Comparison of ENCODE assay signal across 8 cellular contexts in genomic region chr6:33201147-33201545, GRCh38. TPM values are rescaled to one million over a fixed set of nuclear protein-coding genes. Genes with fewer than 3 reads are reported as not detected.
DNase-seq lines count a peak whose midpoint lies in the region; ATAC-seq and TF ChIP-seq lines count a peak whose summit lies in the region.

No MANE protein-coding gene starts in this region.

- peaks cover 28% of the 10 kb centered on the region for H3K36me3 Mint-ChIP-seq in WTC11

- H3K27ac ChIP-seq in skin epidermis: peak overlapping the region; percentile 31 to 99 (median 97)

- POLR2A ChIA-PET in WTC11 (lab: Charles Lee): no interaction called here

- peak overlapping the region; percentile 99 for H3K27ac Mint-ChIP-seq in WTC11

- CTCF ChIA-PET in WTC11 (lab: Charles Lee): no interaction called here

- no peaks in the 10 kb centered on the region for H3K9me3 Mint-ChIP-seq in WTC11

- DNase-seq in WTC11 (ENCODE audit: low spot score): no peak
- DNase-seq in left cardiac atrium: peak; percentile 51
- no peak for DNase-seq in activated CD4-positive, CD25-positive, alpha-beta regulatory T cell treated with anti-CD3 and anti-CD28 coated beads, Interleukin-2, amount 50 U/mL, for 72 hours

- peaks cover 60% of the 10 kb centered on the region for H3K4me1 Mint-ChIP-seq in WTC11

- H3K4me3 ChIP-seq in skin epidermis: peak overlapping the region; percentile 62 to 95 (median 84)

- intact Hi-C loops in left cardiac atrium (cut with DNase I): no loop called here

- TF ChIP-seq CTCF in WTC11 (IDR thresholded peaks at IDR 0.05): no peak

- peak overlapping the region; percentile 97 for H3K4me3 Mint-ChIP-seq in WTC11

- peaks cover 10% of the 10 kb centered on the region for H3K27me3 Mint-ChIP-seq in WTC11 (ENCODE audit: low read depth)

- ATAC-seq in GM21717 (IDR thresholded peaks at IDR 0.05; ENCODE audit: unreplicated experiment): peak; percentile 2
- no peak for ATAC-seq in WTC11
- peak in 1 of 2 donors; percentile 1 for ATAC-seq in left cardiac atrium
- no peak for ATAC-seq in GM18861 (IDR thresholded peaks at IDR 0.05; ENCODE audit: unreplicated experiment)
- no peak for ATAC-seq in HG03280 (IDR thresholded peaks at IDR 0.05; ENCODE audit: unreplicated experiment)
- no peak for ATAC-seq in HG03457 (IDR thresholded peaks at IDR 0.05; ENCODE audit: unreplicated experiment)

TF ChIP-seq in WTC11, 78 proteins besides CTCF, POLR2A, EP300 and RAD21:
- TF ChIP-seq TCF7 (CRISPR knock-in tag; IDR thresholded peaks at IDR 0.05; ENCODE audit: low read depth): no peak
- no peak for TF ChIP-seq CREB1 (CRISPR knock-in tag; IDR thresholded peaks at IDR 0.05)
- 0 out of 2 replicates have a peak, but pooled peaks have one; percentile 30 for TF ChIP-seq ESRRA (CRISPR knock-in tag; IDR thresholded peaks at IDR 0.05; ENCODE audit: borderline replicate concordance)
- no peak for TF ChIP-seq TEAD4 (CRISPR knock-in tag; IDR thresholded peaks at IDR 0.05)
- TF ChIP-seq FOXJ3 (CRISPR knock-in tag; IDR thresholded peaks at IDR 0.05; ENCODE audit: borderline replicate concordance): no peak

RNA-seq across cellular contexts. Expression of gene SLC39A7, which starts 0.5 kb away (rescaled TPM):
- total RNA-seq in WTC11 (2021): 131 to 163 TPM (median 134 TPM) in 3 replicates
- total RNA-seq in left cardiac atrium: 100 to 1,000 TPM in 1 of 2 donors, 10 to 100 TPM in 1; 80.1 to 132 TPM

RNA-seq across cellular contexts. Expression of gene RXRB, which starts 0.7 kb away (rescaled TPM):
- 21.5 to 24.5 TPM (median 23.3 TPM) in 3 replicates for total RNA-seq in WTC11 (2021)
- total RNA-seq in left cardiac atrium: 10 to 100 TPM; 32.5 to 39.5 TPM

RNA-seq across cellular contexts. Expression of gene HSD17B8, which starts 3.3 kb away (rescaled TPM):
- 7.3 to 8.1 TPM (median 7.7 TPM) in 3 replicates for total RNA-seq in WTC11 (2021)
- total RNA-seq in left cardiac atrium: 10 to 100 TPM; 13.3 to 14.3 TPM

RNA-seq across cellular contexts. Expression of gene RING1, which starts 7.2 kb away (rescaled TPM):
- total RNA-seq in WTC11 (2021): 26.6 to 30.2 TPM (median 27.8 TPM) in 3 replicates
- 10 to 100 TPM; 29.7 to 30.0 TPM for total RNA-seq in left cardiac atrium

RNA-seq across cellular contexts. Expression of gene COL11A2, which starts 8.9 kb away (rescaled TPM):
- 3.0 to 4.4 TPM (median 3.7 TPM) in 3 replicates for total RNA-seq in WTC11 (2021)
- 1 to 10 TPM in 1 of 2 donors, under 1 TPM in 1; 0.94 to 1.3 TPM for total RNA-seq in left cardiac atrium
